Comparison of ENCODE assay signal across 14 cellular contexts in genomic region chr1:192941722-192942411, GRCh38.
A peak's percentile ranks its signal among the peaks of the same experiment; 100 is the strongest.
DNase-seq lines count a peak whose midpoint lies in the region; ATAC-seq and TF ChIP-seq lines count a peak whose summit lies in the region.
"Had no signal": no experiment of that assay in that cellular context is flagged by ENCODE, and none has a peak within 500 bp of the region (broad histone marks: within the 10 kb centered on the region; RNA-seq: fewer than 3 reads in every experiment).

No MANE protein-coding gene starts in this region.

- H3K9me3 ChIP-seq in WERI-Rb-1 (ENCODE audit: severe bottlenecking) (no peaks in the 10 kb centered on the region), Peyer's patch (no peaks in the 10 kb centered on the region)
- H3K9me3 ChIP-seq: breast epithelium had no signal

- intact Hi-C loops in left colon (cut with DNase I, micrococcal nuclease) = no loop called here

- H3K36me3 ChIP-seq in WERI-Rb-1 (no peaks in the 10 kb centered on the region), Peyer's patch (no peaks in the 10 kb centered on the region)
- H3K36me3 ChIP-seq: breast epithelium had no signal

- peak; percentile 71 for ATAC-seq in GM18502 (IDR thresholded peaks at IDR 0.05; ENCODE audit: poor library complexity, unreplicated experiment)
- ATAC-seq in GM21390 (IDR thresholded peaks at IDR 0.05; ENCODE audit: unreplicated experiment) = peak; percentile 87
- ATAC-seq in HG03159 (IDR thresholded peaks at IDR 0.05; ENCODE audit: unreplicated experiment) = peak; percentile 67
- no peak for ATAC-seq in left colon
- ATAC-seq: foreskin keratinocyte, T-helper 17 cell had no signal

- H3K4me1 ChIP-seq in Peyer's patch = peaks cover 0 to 8% (median 0%) of the 10 kb centered on the region in 4 donors
- H3K4me1 ChIP-seq: breast epithelium had no signal

- H3K27ac ChIP-seq in WERI-Rb-1 = peak overlapping the region; percentile 44; the same call in 1 of the 2 replicates
- H3K27ac ChIP-seq in Peyer's patch = peak overlapping the region in 2 of 4 donors; percentile 6 to 32
- H3K27ac ChIP-seq: breast epithelium, foreskin keratinocyte, HL-60 had no signal

- TF ChIP-seq CTCF in WERI-Rb-1 (IDR thresholded peaks at IDR 0.05; ENCODE audit: low read depth, low read length) (no peak), Peyer's patch (IDR thresholded peaks at IDR 0.05) (no peak)

- no peak overlapping the region for H3K4me3 ChIP-seq in WERI-Rb-1 (ENCODE audit: low read depth, low read length)
- no peak overlapping the region for H3K4me3 ChIP-seq in Peyer's patch
- H3K4me3 ChIP-seq: breast epithelium had no signal

- TF ChIP-seq POLR2A in Peyer's patch (IDR thresholded peaks at IDR 0.05) = no peak

- peak; percentile 17 for DNase-seq in WERI-Rb-1
- DNase-seq in anterior cingulate cortex (lab: John Stamatoyannopoulos, UW) = no peak
- DNase-seq in Peyer's patch = no peak
- DNase-seq in kidney glomerular epithelial cell (lab: John Stamatoyannopoulos, UW) = no peak
- DNase-seq in left colon = no peak
- DNase-seq: activated CD4-positive, alpha-beta memory T cell treated with anti-CD3 and anti-CD28 coated beads, Interleukin-2, amount 10 ng/mL, durations not matched to agents 7 days and 5 days; foreskin keratinocyte; stimulated activated CD4-positive, alpha-beta T cell treated with anti-CD3 and anti-CD28 coated beads, Interleukin-2, amount 100 ng/mL, for 24 hours; T-helper 17 cell had no signal

- H3K27me3 ChIP-seq in WERI-Rb-1 (ENCODE audit: insufficient read depth, low read depth, severe bottlenecking) = no peaks in the 10 kb centered on the region
- no peaks in the 10 kb centered on the region for H3K27me3 ChIP-seq in Peyer's patch
- H3K27me3 ChIP-seq: breast epithelium, foreskin keratinocyte had no signal
